ENCODE assay signal across 14 cellular contexts in the genomic region with DNA sequence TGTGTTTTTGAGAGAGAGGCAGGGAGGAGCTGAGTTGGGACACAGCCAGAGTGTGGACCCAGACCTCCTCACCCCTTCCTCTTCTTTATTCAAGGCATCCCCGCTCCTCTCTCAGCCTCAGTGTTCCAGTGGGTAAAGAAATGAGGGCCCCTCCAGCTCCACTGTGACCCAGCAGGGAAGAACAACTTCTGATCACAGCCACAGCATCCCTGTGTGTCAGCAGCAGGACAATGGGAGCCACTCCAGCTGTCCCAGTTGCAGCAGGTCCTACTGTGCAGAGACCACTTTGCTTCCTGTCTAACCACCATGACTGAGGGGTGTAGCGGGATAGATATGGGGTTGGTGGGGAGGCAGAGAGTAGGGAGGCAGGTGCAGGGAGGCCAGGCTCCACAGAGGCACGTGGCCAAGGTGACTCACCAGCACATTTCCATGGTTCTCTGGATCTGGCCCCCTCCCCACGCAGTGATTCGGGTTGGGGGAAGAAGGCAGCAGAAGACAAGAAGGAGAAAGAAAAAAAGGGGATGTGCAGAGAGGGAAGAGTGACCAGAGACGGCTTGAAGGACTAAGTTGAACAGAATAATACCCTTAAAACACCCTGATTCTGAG. TPM values are rescaled to one million over a fixed set of nuclear protein-coding genes. Genes with fewer than 3 reads are reported as not detected.
DNase-seq lines count a peak whose midpoint lies in the region; ATAC-seq lines count a peak whose summit lies in the region.
"Had no signal": no experiment of that assay in that cellular context is flagged by ENCODE, and none has a peak within 500 bp of the region (broad histone marks: within the 10 kb centered on the region; RNA-seq: fewer than 3 reads in every experiment).

No MANE protein-coding gene starts in this region.

- DNase-seq in stimulated activated CD4-positive, alpha-beta T cell treated with anti-CD3 and anti-CD28 coated beads, Interleukin-4, amount 100 ng/mL, for 24 hours, result peak; percentile 44
- no peak for DNase-seq in stimulated activated CD4-positive, alpha-beta T cell treated with anti-CD3 and anti-CD28 coated beads, Interleukin-2, amount 100 ng/mL, for 48 hours
- DNase-seq in activated CD4-positive, alpha-beta memory T cell treated with anti-CD3 and anti-CD28 coated beads, Interleukin-2, amount 10 ng/mL, durations not matched to agents 7 days and 5 days, result peak; percentile 60
- DNase-seq in islet precursor cell, result peak; percentile 46
- no peak for DNase-seq in H4 (ENCODE audit: low spot score)
- DNase-seq in mesendoderm, result no peak
- DNase-seq: foreskin keratinocyte, GF-D8, left ventricle myocardium inferior, NCI-H1092 treated with DMSO at 0.1 percent for 48 hours, uterus had no signal

- H2BK15ac ChIP-seq in mesendoderm (replicated peaks; ENCODE audit: low read depth), result no peak overlapping the region

- no peak overlapping the region for H3K4me2 ChIP-seq in mesendoderm (ENCODE audit: low read length)

- POLR2A ChIA-PET in activated CD4-positive, alpha-beta memory T cell treated with anti-CD3 and anti-CD28 coated beads, Interleukin-2, amount 10 ng/mL, durations not matched to agents 7 days and 5 days (lab: Charles Lee), result interaction anchor here (0.5 to 6.3 kb wide), 9 partner anchors 11 to 768 kb away, joined by 3 to 64 read pairs (median 3); a partner anchor contains a TSS

- peaks cover 58% of the 10 kb centered on the region for H3K36me3 Mint-ChIP-seq in activated CD4-positive, alpha-beta memory T cell treated with anti-CD3 and anti-CD28 coated beads, Interleukin-2, amount 10 ng/mL, durations not matched to agents 7 days and 5 days (ENCODE audit: low read depth)

- CTCF ChIA-PET in activated CD4-positive, alpha-beta memory T cell treated with anti-CD3 and anti-CD28 coated beads, Interleukin-2, amount 10 ng/mL, durations not matched to agents 7 days and 5 days (lab: Charles Lee), result interaction anchor here (1.2 kb wide), 1 partner anchor 13 kb away, joined by 4 read pairs; no protein-coding TSS in a partner anchor

- no peak overlapping the region for H2AK5ac ChIP-seq in mesendoderm (ENCODE audit: low read length)

- H3K27me3 ChIP-seq in mesendoderm (ENCODE audit: insufficient read depth, low read length, poor library complexity), result no peaks in the 10 kb centered on the region
- H3K27me3 ChIP-seq: foreskin keratinocyte, uterus had no signal

- H3K23ac ChIP-seq in mesendoderm (ENCODE audit: low read length), result no peak overlapping the region

- no peaks in the 10 kb centered on the region for H3K9me3 Mint-ChIP-seq in activated CD4-positive, alpha-beta memory T cell treated with anti-CD3 and anti-CD28 coated beads, Interleukin-2, amount 10 ng/mL, durations not matched to agents 7 days and 5 days

- no peak overlapping the region for H3K4me3 ChIP-seq in mesendoderm (ENCODE audit: low read length)
- H3K4me3 ChIP-seq: coronary artery, left ventricle myocardium inferior, uterus had no signal

- H3K4ac ChIP-seq in mesendoderm (ENCODE audit: low read depth, low read length), result no peak overlapping the region

- peaks cover 74% of the 10 kb centered on the region for H3K4me1 Mint-ChIP-seq in activated CD4-positive, alpha-beta memory T cell treated with anti-CD3 and anti-CD28 coated beads, Interleukin-2, amount 10 ng/mL, durations not matched to agents 7 days and 5 days

- no peak overlapping the region for H3K56ac ChIP-seq in mesendoderm (ENCODE audit: low read length)

- no peak overlapping the region for H3K27ac ChIP-seq in mesendoderm (ENCODE audit: low read depth, low read length)
- H3K27ac ChIP-seq: foreskin keratinocyte, left ventricle myocardium inferior, uterus had no signal

- no peaks in the 10 kb centered on the region for H3K4me1 ChIP-seq in mesendoderm (ENCODE audit: control insufficient read depth, low read depth, low read length)
- H3K4me1 ChIP-seq: foreskin keratinocyte, left ventricle myocardium inferior, uterus had no signal

- H4K8ac ChIP-seq in mesendoderm (ENCODE audit: low read depth, low read length), result no peak overlapping the region

- no peak overlapping the region for H3K18ac ChIP-seq in mesendoderm (ENCODE audit: low read length)

- no CpG with 5 or more reads among the region's 6 CpGs for WGBS in mesendoderm (ENCODE audit: extremely low coverage, insufficient coverage, low lambda C conversion rate)

- H3K4me3 Mint-ChIP-seq in activated CD4-positive, alpha-beta memory T cell treated with anti-CD3 and anti-CD28 coated beads, Interleukin-2, amount 10 ng/mL, durations not matched to agents 7 days and 5 days, result peak overlapping the region; percentile 75

- no peak overlapping the region for H3K9ac ChIP-seq in mesendoderm (ENCODE audit: low read length)

- no peaks in the 10 kb centered on the region for H3K36me3 ChIP-seq in mesendoderm (ENCODE audit: control insufficient read depth, insufficient read depth, low read length)
- H3K36me3 ChIP-seq: left ventricle myocardium inferior, uterus had no signal

- H3K79me2 ChIP-seq in mesendoderm (ENCODE audit: control insufficient read depth, insufficient read depth, low read length), result no peaks in the 10 kb centered on the region

- no peak overlapping the region for H4K5ac ChIP-seq in mesendoderm (ENCODE audit: low read length)

- no peak overlapping the region for H2BK120ac ChIP-seq in mesendoderm (ENCODE audit: low read depth, low read length)

- no peaks in the 10 kb centered on the region for H3K27me3 Mint-ChIP-seq in activated CD4-positive, alpha-beta memory T cell treated with anti-CD3 and anti-CD28 coated beads, Interleukin-2, amount 10 ng/mL, durations not matched to agents 7 days and 5 days

- H3K27ac Mint-ChIP-seq in activated CD4-positive, alpha-beta memory T cell treated with anti-CD3 and anti-CD28 coated beads, Interleukin-2, amount 10 ng/mL, durations not matched to agents 7 days and 5 days, result peak overlapping the region; percentile 99

- H3K79me1 ChIP-seq in mesendoderm (ENCODE audit: low read length), result no peaks in the 10 kb centered on the region

- ATAC-seq in HG03354 (IDR thresholded peaks at IDR 0.05; ENCODE audit: poor library complexity, severe bottlenecking, unreplicated experiment) (no peak), GM21825 (IDR thresholded peaks at IDR 0.05; ENCODE audit: unreplicated experiment) (no peak)
- ATAC-seq: foreskin keratinocyte had no signal

- H2BK5ac ChIP-seq in mesendoderm (ENCODE audit: low read length), result no peak overlapping the region

RNA-seq across cellular contexts. Expression of a gene that starts 24.5 kb away (rescaled TPM):
- 10 to 100 TPM; 50.3 to 52.7 TPM for total RNA-seq in activated CD4-positive, alpha-beta memory T cell treated with anti-CD3 and anti-CD28 coated beads, Interleukin-2, amount 10 ng/mL, durations not matched to agents 7 days and 5 days
- 0.25 TPM in 1 of 2 replicates, not detected in the other for total RNA-seq in H4 (2014; rRNA removed; shearing (Covaris generic))
- 2.2 TPM for polyA plus RNA-seq in mesendoderm (2013, experiment 1 of 2)
- polyA plus RNA-seq in mesendoderm (2013, experiment 2 of 2), result 1.7 TPM
- total RNA-seq: foreskin keratinocyte had no signal
- polyA plus RNA-seq: foreskin keratinocyte had no signal

Comparison
In these comparisons a context has a peak if more than half of its experiments do, and no peak if none do; other contexts are left out.
1. DNase-seq: peak in stimulated activated CD4-positive, alpha-beta T cell treated with anti-CD3 and anti-CD28 coated beads, Interleukin-4, amount 100 ng/mL, for 24 hours (single experiment), activated CD4-positive, alpha-beta memory T cell treated with anti-CD3 and anti-CD28 coated beads, Interleukin-2, amount 10 ng/mL, durations not matched to agents 7 days and 5 days (single experiment) and islet precursor cell (single experiment); none in stimulated activated CD4-positive, alpha-beta T cell treated with anti-CD3 and anti-CD28 coated beads, Interleukin-2, amount 100 ng/mL, for 48 hours (0 of 2), H4 (single experiment) and mesendoderm (single experiment).
2. RNA of a gene that starts 24.5 kb away (total RNA-seq): 50.3 to 52.7 TPM in activated CD4-positive, alpha-beta memory T cell treated with anti-CD3 and anti-CD28 coated beads, Interleukin-2, amount 10 ng/mL, durations not matched to agents 7 days and 5 days; 0.25 TPM in H4; every median in the first group is over 10 times any median in the second.